Comparison of ENCODE assay signal across 1 cellular context in the genomic region with DNA sequence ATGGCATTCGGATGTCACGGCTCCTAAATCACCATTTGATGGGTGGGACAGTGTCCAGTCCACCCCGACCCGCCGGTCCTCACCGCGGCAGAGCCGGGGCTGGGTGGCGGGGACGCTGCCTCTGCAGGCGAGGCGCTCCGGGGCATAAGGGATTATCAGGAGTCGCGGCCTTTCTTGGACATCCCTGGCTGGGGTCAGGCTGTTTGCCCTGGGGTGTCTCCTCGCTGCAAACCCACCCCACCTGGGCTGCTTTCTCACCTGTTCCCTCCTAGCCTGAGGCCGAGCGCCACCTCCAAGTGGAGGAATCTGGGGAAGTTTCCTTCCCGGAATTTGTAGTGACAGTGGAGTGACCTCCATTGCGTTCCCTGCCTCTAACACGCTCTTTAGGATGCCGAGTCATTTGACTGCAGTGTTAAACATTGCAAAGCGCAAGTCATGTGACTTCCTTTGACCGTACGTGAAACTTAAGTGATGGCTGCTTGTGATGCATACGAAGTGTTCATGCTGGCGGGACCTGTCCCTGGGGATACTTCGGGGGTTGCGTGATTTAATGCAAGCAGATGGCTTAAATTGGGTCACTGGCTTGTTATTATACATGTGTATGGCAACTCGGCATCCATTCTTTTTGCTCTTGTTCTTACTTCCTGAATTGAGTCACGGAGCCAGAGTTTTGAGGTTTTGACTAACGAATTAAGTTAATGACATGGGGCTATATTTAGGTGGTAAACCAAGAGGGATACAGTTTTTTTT.
TF ChIP-seq lines count a peak whose summit lies in the region.

No MANE protein-coding gene starts in this region.

TF ChIP-seq in K562, 482 proteins besides CTCF, POLR2A, EP300 and RAD21 (continued from another document and continues in another):
- TF ChIP-seq ZBTB40 (IDR thresholded peaks at IDR 0.05) (peak; percentile 54), ZBTB40 (CRISPR knock-in tag; IDR thresholded peaks at IDR 0.05) (no peak), NFXL1 (CRISPR knock-in tag; IDR thresholded peaks at IDR 0.05) (no peak), IRF2 (CRISPR knock-in tag; IDR thresholded peaks at IDR 0.05) (no peak), ZNF23 (CRISPR knock-in tag; IDR thresholded peaks at IDR 0.05) (peak; percentile 58; the same call in 1 of the 2 replicates), NEUROD1 (IDR thresholded peaks at IDR 0.05; ENCODE audit: borderline replicate concordance, low read depth, low read length, partially characterized antibody) (peak; percentile 26), DDX20 (tag; IDR thresholded peaks at IDR 0.05; ENCODE audit: low read depth) (no peak), MAFK (IDR thresholded peaks at IDR 0.05; ENCODE audit: low read length) (peak; percentile 67), ERF (CRISPR knock-in tag; IDR thresholded peaks at IDR 0.05) (0 out of 2 replicates have a peak, but pooled peaks have one; percentile 63), ZC3H8 (IDR thresholded peaks at IDR 0.05) (no peak), ZC3H11A (IDR thresholded peaks at IDR 0.05; ENCODE audit: low read depth, low read length) (no peak), EWSR1 (IDR thresholded peaks at IDR 0.05; ENCODE audit: borderline replicate concordance, low read depth, partially characterized antibody) (no peak), NFYB (IDR thresholded peaks at IDR 0.05; ENCODE audit: extremely low read depth, insufficient read length) (no peak), ZNF507 (tag; conservative IDR thresholded peaks at IDR 0.05) (no peak), ZNF347 (CRISPR knock-in tag; IDR thresholded peaks at IDR 0.05; ENCODE audit: low read depth) (no peak), FUS (optimal IDR thresholded peaks at IDR 0.05; ENCODE audit: low read depth, low read length) (no peak), GMEB1 (CRISPR knock-in tag; IDR thresholded peaks at IDR 0.05) (peak; percentile 70), ZBTB8A (IDR thresholded peaks at IDR 0.05; ENCODE audit: partially characterized antibody) (no peak), ZNF124 (CRISPR knock-in tag; IDR thresholded peaks at IDR 0.05) (no peak), DIDO1 (tag; IDR thresholded peaks at IDR 0.05; ENCODE audit: low read depth) (0 out of 2 replicates have a peak, but pooled peaks have one; percentile 10), TCF7 (IDR thresholded peaks at IDR 0.05; ENCODE audit: borderline replicate concordance) (no peak), HMG20A (CRISPR knock-in tag; conservative IDR thresholded peaks at IDR 0.05) (no peak), FIP1L1 (IDR thresholded peaks at IDR 0.05; ENCODE audit: low read depth, low read length, poor library complexity, severe bottlenecking) (no peak), NKRF (IDR thresholded peaks at IDR 0.05; ENCODE audit: borderline replicate concordance) (peak; percentile 74; the same call in 1 of the 2 replicates), TSC22D4 (tag; IDR thresholded peaks at IDR 0.05) (no peak), ETV1 (tag; conservative IDR thresholded peaks at IDR 0.05; ENCODE audit: low read depth) (no peak), TBL1XR1 (IDR thresholded peaks at IDR 0.05; ENCODE audit: low read length in 2 of 2) (no peak), HOMEZ (CRISPR knock-in tag; IDR thresholded peaks at IDR 0.05) (no peak), THRA (IDR thresholded peaks at IDR 0.05) (no peak), ZNF232 (CRISPR knock-in tag; IDR thresholded peaks at IDR 0.05) (peak; percentile 65; the same call in 1 of the 2 replicates)
- TF ChIP-seq, protein P1, sequence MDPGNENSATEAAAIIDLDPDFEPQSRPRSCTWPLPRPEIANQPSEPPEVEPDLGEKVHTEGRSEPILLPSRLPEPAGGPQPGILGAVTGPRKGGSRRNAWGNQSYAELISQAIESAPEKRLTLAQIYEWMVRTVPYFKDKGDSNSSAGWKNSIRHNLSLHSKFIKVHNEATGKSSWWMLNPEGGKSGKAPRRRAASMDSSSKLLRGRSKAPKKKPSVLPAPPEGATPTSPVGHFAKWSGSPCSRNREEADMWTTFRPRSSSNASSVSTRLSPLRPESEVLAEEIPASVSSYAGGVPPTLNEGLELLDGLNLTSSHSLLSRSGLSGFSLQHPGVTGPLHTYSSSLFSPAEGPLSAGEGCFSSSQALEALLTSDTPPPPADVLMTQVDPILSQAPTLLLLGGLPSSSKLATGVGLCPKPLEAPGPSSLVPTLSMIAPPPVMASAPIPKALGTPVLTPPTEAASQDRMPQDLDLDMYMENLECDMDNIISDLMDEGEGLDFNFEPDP (CRISPR knock-in tag; IDR thresholded peaks at IDR 0.05): no peak
- TF ChIP-seq, protein P2, sequence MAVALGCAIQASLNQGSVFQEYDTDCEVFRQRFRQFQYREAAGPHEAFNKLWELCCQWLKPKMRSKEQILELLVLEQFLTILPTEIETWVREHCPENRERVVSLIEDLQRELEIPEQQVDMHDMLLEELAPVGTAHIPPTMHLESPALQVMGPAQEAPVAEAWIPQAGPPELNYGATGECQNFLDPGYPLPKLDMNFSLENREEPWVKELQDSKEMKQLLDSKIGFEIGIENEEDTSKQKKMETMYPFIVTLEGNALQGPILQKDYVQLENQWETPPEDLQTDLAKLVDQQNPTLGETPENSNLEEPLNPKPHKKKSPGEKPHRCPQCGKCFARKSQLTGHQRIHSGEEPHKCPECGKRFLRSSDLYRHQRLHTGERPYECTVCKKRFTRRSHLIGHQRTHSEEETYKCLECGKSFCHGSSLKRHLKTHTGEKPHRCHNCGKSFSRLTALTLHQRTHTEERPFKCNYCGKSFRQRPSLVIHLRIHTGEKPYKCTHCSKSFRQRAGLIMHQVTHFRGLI (CRISPR knock-in tag; IDR thresholded peaks at IDR 0.05): peak; percentile 65; the same call in 1 of the 2 replicates
- TF ChIP-seq, protein P3, sequence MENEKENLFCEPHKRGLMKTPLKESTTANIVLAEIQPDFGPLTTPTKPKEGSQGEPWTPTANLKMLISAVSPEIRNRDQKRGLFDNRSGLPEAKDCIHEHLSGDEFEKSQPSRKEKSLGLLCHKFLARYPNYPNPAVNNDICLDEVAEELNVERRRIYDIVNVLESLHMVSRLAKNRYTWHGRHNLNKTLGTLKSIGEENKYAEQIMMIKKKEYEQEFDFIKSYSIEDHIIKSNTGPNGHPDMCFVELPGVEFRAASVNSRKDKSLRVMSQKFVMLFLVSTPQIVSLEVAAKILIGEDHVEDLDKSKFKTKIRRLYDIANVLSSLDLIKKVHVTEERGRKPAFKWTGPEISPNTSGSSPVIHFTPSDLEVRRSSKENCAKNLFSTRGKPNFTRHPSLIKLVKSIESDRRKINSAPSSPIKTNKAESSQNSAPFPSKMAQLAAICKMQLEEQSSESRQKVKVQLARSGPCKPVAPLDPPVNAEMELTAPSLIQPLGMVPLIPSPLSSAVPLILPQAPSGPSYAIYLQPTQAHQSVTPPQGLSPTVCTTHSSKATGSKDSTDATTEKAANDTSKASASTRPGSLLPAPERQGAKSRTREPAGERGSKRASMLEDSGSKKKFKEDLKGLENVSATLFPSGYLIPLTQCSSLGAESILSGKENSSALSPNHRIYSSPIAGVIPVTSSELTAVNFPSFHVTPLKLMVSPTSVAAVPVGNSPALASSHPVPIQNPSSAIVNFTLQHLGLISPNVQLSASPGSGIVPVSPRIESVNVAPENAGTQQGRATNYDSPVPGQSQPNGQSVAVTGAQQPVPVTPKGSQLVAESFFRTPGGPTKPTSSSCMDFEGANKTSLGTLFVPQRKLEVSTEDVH (IDR thresholded peaks at IDR 0.05; ENCODE audit: low read depth, partially characterized antibody): no peak
